Comparison of ENCODE assay signal across 8 cellular contexts in the genomic region with DNA sequence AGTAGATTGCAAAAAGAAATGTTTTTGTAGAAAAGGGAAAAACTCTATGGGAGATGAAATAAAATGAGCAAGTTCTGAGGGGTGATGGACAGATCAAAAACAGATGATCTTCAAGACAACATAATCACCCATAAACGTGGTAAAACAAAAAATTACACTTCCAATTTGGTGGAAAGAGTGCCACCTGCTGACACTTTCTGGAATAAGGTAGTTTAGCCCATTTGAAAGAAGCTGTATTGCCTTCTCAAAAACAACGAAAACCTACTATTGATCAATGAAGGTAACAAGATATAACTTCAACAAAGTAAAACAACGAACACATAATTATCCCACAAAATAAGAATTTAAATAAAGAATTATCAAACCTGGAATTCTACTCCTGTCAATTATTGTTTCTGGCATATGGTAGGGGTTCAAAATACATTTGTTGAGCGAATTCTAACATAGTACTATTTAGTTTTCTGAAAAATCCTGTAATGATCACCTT. TPM values are rescaled to one million over a fixed set of nuclear protein-coding genes. Genes with fewer than 3 reads are reported as not detected.
DNase-seq lines count a peak whose midpoint lies in the region; ATAC-seq and TF ChIP-seq lines count a peak whose summit lies in the region.

No MANE protein-coding gene starts in this region.

- no peaks in the 10 kb centered on the region for H3K9me3 ChIP-seq in HEK293 (ENCODE audit: control insufficient read depth, insufficient read depth, low read depth, low read length)

- no peak overlapping the region for H3K4me3 ChIP-seq in HEK293 (ENCODE audit: low read depth, low read length)

- ATAC-seq in HG03045 (IDR thresholded peaks at IDR 0.05; ENCODE audit: unreplicated experiment), result no peak

- POLR2A ChIA-PET in HEK293 (lab: Yijun Ruan, JAX), result no interaction called here

- in situ Hi-C loops in Caki2 (cut with HindIII; ENCODE audit: low pct_unique_long_range_greater_than_20kb, low sequenced_read_pairs), result no loop called here

- TF ChIP-seq CTCF in HEK293 (tag by site-specific recombination; IDR thresholded peaks at IDR 0.05), result peak; percentile 48; the same call in 1 of the 2 replicates

- CTCF ChIA-PET in HEK293 (lab: Yijun Ruan, JAX), result interaction anchor here (0.6 to 1.5 kb wide), 5 partner anchors 12 to 269 kb away, joined by 3 to 4 read pairs (median 3); no protein-coding TSS in a partner anchor

- peaks cover 0 to 10% of the 10 kb centered on the region in 2 experiments; a peak in 1 of 3 replicates for H3K36me3 ChIP-seq in HEK293 (ENCODE audit: control insufficient read depth in 2 of 2, insufficient read depth in 1 of 2, low read length in 2 of 2)

- H3K27ac ChIP-seq in HEK293 (ENCODE audit: extremely low read depth, low read depth, low read length), result no peak overlapping the region

- no peaks in the 10 kb centered on the region for H3K4me1 ChIP-seq in HEK293 (ENCODE audit: control insufficient read depth, insufficient read depth, low read length)

- DNase-seq in Caki2 (ENCODE audit: low read depth) (peak; percentile 36), OCI-M1 (lab: John Stamatoyannopoulos, UW) (peak; percentile 87), germinal center (ENCODE audit: low spot score) (peak; percentile 47), NCI-H526 treated with DMSO at 0.1 percent for 48 hours (lab: John Stamatoyannopoulos, UW) (no peak)
- peak; percentile 7 for DNase-seq in activated T-helper 9 cell treated with anti-CD3 and anti-CD28 coated beads, Interleukin-2, amount 50 U/mL, for 16 hours (ENCODE audit: low read depth)
- DNase-seq in stimulated activated CD4-positive, alpha-beta T cell treated with anti-CD3 and anti-CD28 coated beads, Interleukin-12 subunit alpha, Interleukin-12 subunit beta, amount 100 ng/mL, for 24 hours (ENCODE audit: low read depth in 2 of 2), result peak; percentile 13 to 30

TF ChIP-seq in HEK293, 187 proteins besides CTCF, POLR2A, EP300 and RAD21:
- TF ChIP-seq ZNF660 (tag by site-specific recombination; IDR thresholded peaks at IDR 0.05) (0 out of 2 replicates have a peak, but pooled peaks have one; percentile 36), PRDM6 (tag by site-specific recombination; IDR thresholded peaks at IDR 0.05) (0 out of 2 replicates have a peak, but pooled peaks have one; percentile 15), FEZF1 (tag by site-specific recombination; IDR thresholded peaks at IDR 0.05) (no peak), ZSCAN18 (tag by site-specific recombination; IDR thresholded peaks at IDR 0.05) (no peak), ZNF366 (tag by site-specific recombination; conservative IDR thresholded peaks at IDR 0.05) (peak; percentile 66), ZSCAN30 (tag by site-specific recombination; IDR thresholded peaks at IDR 0.05) (no peak), HOXD13 (CRISPR knock-in tag; IDR thresholded peaks at IDR 0.05; ENCODE audit: borderline replicate concordance) (no peak), ZNF335 (tag by site-specific recombination; conservative IDR thresholded peaks at IDR 0.05) (peak; percentile 68), ZNF654 (tag by site-specific recombination; IDR thresholded peaks at IDR 0.05; ENCODE audit: low read depth) (peak; percentile 90)

RNA-seq across cellular contexts. Expression of gene COQ2, which starts 2.5 kb away (rescaled TPM):
- 29.7 and 30.0 TPM in 2 replicates for total RNA-seq in Caki2 (2014; rRNA removed; shearing (Covaris generic); ENCODE audit: low replicate concordance)

RNA-seq across cellular contexts. Expression of gene HPSE, which starts 52.6 kb away (rescaled TPM):
- 1.6 and 2.9 TPM in 2 replicates for total RNA-seq in Caki2 (2014; rRNA removed; shearing (Covaris generic); ENCODE audit: low replicate concordance)
